ENCODE assay signal across 2 cellular contexts in genomic region chr17:31405941-31406371, GRCh38.
TF ChIP-seq lines count a peak whose summit lies in the region.

No MANE protein-coding gene starts in this region.

TF ChIP-seq in HCT116, 20 proteins besides CTCF, POLR2A, EP300 and RAD21 (continued from another document):
- TF ChIP-seq POLR2AphosphoS5 (IDR thresholded peaks at IDR 0.05; ENCODE audit: low read depth, low read length), result no peak
- TF ChIP-seq CBX3 (IDR thresholded peaks at IDR 0.05; ENCODE audit: low read depth), result no peak
- TF ChIP-seq FOSL1 (IDR thresholded peaks at IDR 0.05; ENCODE audit: low read depth), result no peak
- no peak for TF ChIP-seq ZBTB33 (IDR thresholded peaks at IDR 0.05; ENCODE audit: extremely low read depth, insufficient replicate concordance, low read length)
- TF ChIP-seq ZFX (IDR thresholded peaks at IDR 0.05), result no peak
- TF ChIP-seq, protein P1, sequence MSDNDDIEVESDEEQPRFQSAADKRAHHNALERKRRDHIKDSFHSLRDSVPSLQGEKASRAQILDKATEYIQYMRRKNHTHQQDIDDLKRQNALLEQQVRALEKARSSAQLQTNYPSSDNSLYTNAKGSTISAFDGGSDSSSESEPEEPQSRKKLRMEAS (IDR thresholded peaks at IDR 0.05), result no peak
- TF ChIP-seq EZH2phosphoT487 (IDR thresholded peaks at IDR 0.05; ENCODE audit: borderline replicate concordance), result no peak
- no peak for TF ChIP-seq TCF7L2 (IDR thresholded peaks at IDR 0.05; ENCODE audit: borderline replicate concordance, extremely low read depth, insufficient read depth, insufficient read length)
- TF ChIP-seq EZH2 (IDR thresholded peaks at IDR 0.05), result no peak
- no peak for TF ChIP-seq JUND (IDR thresholded peaks at IDR 0.05)
- no peak for TF ChIP-seq REST (IDR thresholded peaks at IDR 0.05; ENCODE audit: low read depth)
- no peak for TF ChIP-seq CEBPB (IDR thresholded peaks at IDR 0.05; ENCODE audit: low read depth)
- TF ChIP-seq ELF1 (IDR thresholded peaks at IDR 0.05; ENCODE audit: borderline replicate concordance, low read depth), result no peak
- TF ChIP-seq SIN3A (IDR thresholded peaks at IDR 0.05; ENCODE audit: low read depth), result no peak
- TF ChIP-seq ZNF274 (IDR thresholded peaks at IDR 0.05; ENCODE audit: low read depth, low read length), result no peak
TF ChIP-seq in HCT116: peak in this region for 0.

TF ChIP-seq in SK-N-SH, 30 proteins besides CTCF, POLR2A, EP300 and RAD21 (continued from another document):
- TF ChIP-seq, protein P2, sequence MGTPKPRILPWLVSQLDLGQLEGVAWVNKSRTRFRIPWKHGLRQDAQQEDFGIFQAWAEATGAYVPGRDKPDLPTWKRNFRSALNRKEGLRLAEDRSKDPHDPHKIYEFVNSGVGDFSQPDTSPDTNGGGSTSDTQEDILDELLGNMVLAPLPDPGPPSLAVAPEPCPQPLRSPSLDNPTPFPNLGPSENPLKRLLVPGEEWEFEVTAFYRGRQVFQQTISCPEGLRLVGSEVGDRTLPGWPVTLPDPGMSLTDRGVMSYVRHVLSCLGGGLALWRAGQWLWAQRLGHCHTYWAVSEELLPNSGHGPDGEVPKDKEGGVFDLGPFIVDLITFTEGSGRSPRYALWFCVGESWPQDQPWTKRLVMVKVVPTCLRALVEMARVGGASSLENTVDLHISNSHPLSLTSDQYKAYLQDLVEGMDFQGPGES (IDR thresholded peaks at IDR 0.05; ENCODE audit: low read depth, low read length), result no peak
- TF ChIP-seq TAF1 (IDR thresholded peaks at IDR 0.05; ENCODE audit: borderline replicate concordance, low read depth, low read length), result no peak
- no peak for TF ChIP-seq RCOR1 (IDR thresholded peaks at IDR 0.05; ENCODE audit: low read length)
- TF ChIP-seq TEAD4 (IDR thresholded peaks at IDR 0.05; ENCODE audit: borderline replicate concordance, insufficient read depth), result no peak
- no peak for TF ChIP-seq JUND (IDR thresholded peaks at IDR 0.05)
- TF ChIP-seq ELF1 (IDR thresholded peaks at IDR 0.05), result no peak
